Comparison of ENCODE assay signal across 8 cellular contexts in genomic region chr5:179344301-179345178, GRCh38. TPM values are rescaled to one million over a fixed set of nuclear protein-coding genes. Genes with fewer than 3 reads are reported as not detected.
DNase-seq lines count a peak whose midpoint lies in the region; ATAC-seq lines count a peak whose summit lies in the region.

No MANE protein-coding gene starts in this region.

- H3K36me3 ChIP-seq in adipocyte (ENCODE audit: control insufficient read depth, insufficient read depth, low read length, severe bottlenecking) (peaks cover 23% of the 10 kb centered on the region), iPS DF 6.9 (ENCODE audit: control insufficient read depth, insufficient read depth, low read length) (no peaks in the 10 kb centered on the region)

- H3K4me1 ChIP-seq in adipocyte (ENCODE audit: control insufficient read depth, insufficient read depth, low read length) (peaks cover 38% of the 10 kb centered on the region), iPS DF 6.9 (ENCODE audit: control insufficient read depth, insufficient read depth, low read length) (peaks cover 6% of the 10 kb centered on the region)

- intact Hi-C loops in sciatic nerve (cut with DNase I) = loop anchor here (10.0 kb wide), 1 partner anchor 180 kb away; no protein-coding TSS in a partner anchor

- H3K9me3 ChIP-seq in adipocyte (ENCODE audit: control insufficient read depth, low read length) (no peaks in the 10 kb centered on the region), iPS DF 6.9 (ENCODE audit: control insufficient read depth, insufficient read depth, low read length) (no peaks in the 10 kb centered on the region)

- ATAC-seq in sciatic nerve (peak; percentile 11), HG02623 (IDR thresholded peaks at IDR 0.05; ENCODE audit: unreplicated experiment) (no peak), HG03354 (IDR thresholded peaks at IDR 0.05; ENCODE audit: poor library complexity, severe bottlenecking, unreplicated experiment) (no peak)

- H3K27me3 ChIP-seq in adipocyte (replicated peaks; ENCODE audit: control insufficient read depth, insufficient read depth, low read length) (no peaks in the 10 kb centered on the region), iPS DF 6.9 (ENCODE audit: control insufficient read depth, insufficient read depth, low read length) (peaks cover 21% of the 10 kb centered on the region)

- no peak overlapping the region for H3K27ac ChIP-seq in iPS DF 6.9 (ENCODE audit: low read length)

- no CpG with 5 or more reads among the region's 92 CpGs for WGBS in iPS DF 6.9 (ENCODE audit: insufficient coverage, insufficient read length)

- peak overlapping the region; percentile 99 for H3K9ac ChIP-seq in adipocyte (ENCODE audit: low read length)

- DNase-seq in EL (peak; percentile 52), adipocyte (ENCODE audit: low read depth) (peak; percentile 67), iPS DF 6.9 (ENCODE audit: low read depth, low spot score) (no peak), sciatic nerve (ENCODE audit: low spot score) (no peak), SIG-M5 treated with dmso at 0.1 percent for 504 hours (lab: John Stamatoyannopoulos, UW; ENCODE audit: unreplicated experiment) (no peak), NCI-H345 (lab: John Stamatoyannopoulos, UW) (no peak)

- H3K4me3 ChIP-seq in adipocyte (ENCODE audit: low read length) = peak overlapping the region; percentile 97
- peak overlapping the region; percentile 73 for H3K4me3 ChIP-seq in iPS DF 6.9 (ENCODE audit: low read length)

RNA-seq across cellular contexts. Expression of gene ADAMTS2, which starts 0.7 kb away (rescaled TPM):
- 25.3 TPM for total RNA-seq in sciatic nerve

Comparison
In these comparisons a context has a peak if more than half of its experiments do, and no peak if none do; other contexts are left out.
1. DNase-seq: peak in EL (single experiment) and adipocyte (single experiment); none in iPS DF 6.9 (single experiment), sciatic nerve (single experiment), SIG-M5 treated with dmso at 0.1 percent for 504 hours (single experiment) and NCI-H345 (single experiment).